11 cellular contexts compared by ENCODE assay signal in the genomic region with DNA sequence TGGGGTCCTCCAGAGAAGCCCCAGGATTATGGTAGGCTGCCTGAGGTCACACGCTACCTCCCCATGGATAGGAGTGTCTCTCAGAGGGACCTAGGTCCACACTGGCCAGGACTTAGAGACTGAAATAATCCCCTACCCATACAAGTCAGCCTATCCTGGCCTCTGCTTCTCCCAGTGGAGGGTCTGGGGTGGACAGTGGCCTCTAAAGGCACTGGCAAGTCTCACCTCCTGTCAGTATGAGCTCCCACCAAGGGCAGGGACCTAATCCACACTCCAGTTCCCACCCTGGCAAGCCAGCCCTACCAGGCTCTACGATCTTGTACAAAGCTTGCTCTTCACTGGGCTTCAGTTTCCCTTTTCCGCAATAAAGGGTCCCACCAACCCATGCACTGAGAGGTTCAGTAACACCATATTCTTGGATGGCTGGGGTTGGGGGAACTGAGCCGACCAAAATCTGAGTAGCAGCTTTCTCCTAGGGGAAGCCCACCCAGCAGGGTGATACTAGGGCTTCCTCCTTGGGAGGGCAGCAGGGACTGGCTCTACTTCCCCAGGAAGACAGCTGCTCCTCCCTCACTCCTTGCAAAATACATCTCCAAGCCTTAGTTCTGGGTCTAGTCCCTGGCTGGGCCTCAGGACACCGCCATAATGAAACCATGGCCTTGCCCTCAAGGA. TPM values are rescaled to one million over a fixed set of nuclear protein-coding genes. Genes with fewer than 3 reads are reported as not detected.
DNase-seq lines count a peak whose midpoint lies in the region; ATAC-seq and TF ChIP-seq lines count a peak whose summit lies in the region.
"Had no signal": no experiment of that assay in that cellular context is flagged by ENCODE, and none has a peak within 500 bp of the region (broad histone marks: within the 10 kb centered on the region; RNA-seq: fewer than 3 reads in every experiment).

No MANE protein-coding gene starts in this region.

- TF ChIP-seq POLR2A in breast epithelium (IDR thresholded peaks at IDR 0.05) = no peak
- no peak for TF ChIP-seq POLR2A in transverse colon (IDR thresholded peaks at IDR 0.05)

- no peak for DNase-seq in breast epithelium (ENCODE audit: low spot score in 2 of 2)
- no peak for DNase-seq in MCF 10A (ENCODE audit: unreplicated experiment)
- no peak for DNase-seq in transverse colon
- DNase-seq in COLO668 (lab: John Stamatoyannopoulos, UW; ENCODE audit: unreplicated experiment) = no peak
- no peak for DNase-seq in SW480 (ENCODE audit: low spot score)
- DNase-seq: NCI-H1092; NCI-H82; stimulated activated CD4-positive, alpha-beta T cell treated with anti-CD3 and anti-CD28 coated beads, Interleukin-2, amount 100 ng/mL, for 24 hours had no signal

- peaks cover 26% of the 10 kb centered on the region for H3K4me1 Mint-ChIP-seq in MCF 10A (ENCODE audit: insufficient read depth, unreplicated experiment)
- peaks cover 24% of the 10 kb centered on the region for H3K4me1 Mint-ChIP-seq in activated T-helper 17 cell treated with anti-CD3 and anti-CD28 coated beads, Interleukin-2, amount 50 U/mL, for 72 hours

- WGBS in transverse colon (ENCODE audit: low coverage in 1 of 2), 2 donors = 83% methylated on average over 5 of the region's 5 CpGs; no CpG with 5 or more reads in 1 of the 2 donors

- H3K9me3 ChIP-seq in breast epithelium = no peaks in the 10 kb centered on the region
- H3K9me3 ChIP-seq in mucosa of stomach (ENCODE audit: control insufficient read depth, low read length) = no peaks in the 10 kb centered on the region
- no peaks in the 10 kb centered on the region for H3K9me3 ChIP-seq in transverse colon

- POLR2A ChIA-PET in MCF 10A (lab: Yijun Ruan, JAX) = interaction anchor here (0.6 to 5.3 kb wide), 3 partner anchors 8 to 145 kb away, joined by 3 to 48 read pairs (median 3); partner anchors contain the start of genes C3orf18 and HEMK1

- no TSS peak for BruUV-seq in MCF 10A (replicated peaks; lab: Mats Ljungman, UMichigan)

- peaks cover 20 to 59% of the 10 kb centered on the region in 2 donors for H3K4me1 ChIP-seq in breast epithelium
- H3K4me1 ChIP-seq in mucosa of stomach (ENCODE audit: control insufficient read depth, insufficient read depth, low read length) = peaks cover 34% of the 10 kb centered on the region
- H3K4me1 ChIP-seq in transverse colon = peaks cover 13 to 77% (median 45%) of the 10 kb centered on the region in 4 donors

- no peak for ATAC-seq in activated T-helper 17 cell treated with anti-CD3 and anti-CD28 coated beads, Interleukin-2, amount 50 U/mL, for 72 hours (replicated peaks)
- no peak for ATAC-seq in GM18520 (IDR thresholded peaks at IDR 0.05; ENCODE audit: unreplicated experiment)

- TF ChIP-seq EP300 in transverse colon (IDR thresholded peaks at IDR 0.05; ENCODE audit: low read depth) = no peak

- in situ Hi-C loops in transverse colon (cut with MboI; ENCODE audit: low pct_ligation_motif_present in 1 of 4, low pct_unique_long_range_greater_than_20kb in 1 of 4, low sequenced_read_pairs in 3 of 4) = loop anchor here in 2 of 4 donors (25.0 kb wide), 1 partner anchor 778 kb away; the partner anchor contains the start of genes MANF (in 2 of the 2) and RBM15B (in 2 of the 2)

- no peak overlapping the region for H3K27ac Mint-ChIP-seq in MCF 10A (ENCODE audit: low read depth, unreplicated experiment)
- H3K27ac Mint-ChIP-seq in activated T-helper 17 cell treated with anti-CD3 and anti-CD28 coated beads, Interleukin-2, amount 50 U/mL, for 72 hours = peak overlapping the region; percentile 100

- no peaks in the 10 kb centered on the region for H3K27me3 ChIP-seq in breast epithelium
- no peaks in the 10 kb centered on the region for H3K27me3 ChIP-seq in mucosa of stomach (ENCODE audit: control insufficient read depth, insufficient read depth, low read length)
- H3K27me3 ChIP-seq in transverse colon = no peaks in the 10 kb centered on the region

- no peaks in the 10 kb centered on the region for H3K9me3 Mint-ChIP-seq in MCF 10A (ENCODE audit: unreplicated experiment)
- no peaks in the 10 kb centered on the region for H3K9me3 Mint-ChIP-seq in activated T-helper 17 cell treated with anti-CD3 and anti-CD28 coated beads, Interleukin-2, amount 50 U/mL, for 72 hours

- H3K27ac ChIP-seq in breast epithelium = peak overlapping the region; percentile 98 to 99
- peak overlapping the region; percentile 92 to 96 (median 94) for H3K27ac ChIP-seq in transverse colon

- H3K4me3 ChIP-seq in breast epithelium = peak overlapping the region; percentile 61 to 95 (median 76)
- no peak overlapping the region for H3K4me3 ChIP-seq in mucosa of stomach (ENCODE audit: low read length)
- peak overlapping the region in 1 of 4 donors; percentile 75 for H3K4me3 ChIP-seq in transverse colon

- H3K36me3 ChIP-seq in breast epithelium (no peaks in the 10 kb centered on the region), mucosa of stomach (ENCODE audit: control insufficient read depth, insufficient read depth, low read length) (no peaks in the 10 kb centered on the region), transverse colon (peaks cover 0 to 7% (median 0%) of the 10 kb centered on the region in 4 donors)

- intact Hi-C loops in breast epithelium (cut with DNase I; ENCODE audit: low total_unique reads) = no loop called here
- intact Hi-C loops in MCF 10A (cut with micrococcal nuclease) = no loop called here
- intact Hi-C loops in transverse colon (cut with DNase I; ENCODE audit: low total_unique reads) = no loop called here

- no peak overlapping the region for H3K4me3 Mint-ChIP-seq in MCF 10A (ENCODE audit: unreplicated experiment)
- peak overlapping the region; percentile 97 for H3K4me3 Mint-ChIP-seq in activated T-helper 17 cell treated with anti-CD3 and anti-CD28 coated beads, Interleukin-2, amount 50 U/mL, for 72 hours

- H3K9ac ChIP-seq in mucosa of stomach (ENCODE audit: low read length) = peak overlapping the region; percentile 31

- H3K27me3 Mint-ChIP-seq in MCF 10A (ENCODE audit: insufficient read depth, unreplicated experiment) = no peaks in the 10 kb centered on the region
- H3K27me3 Mint-ChIP-seq in activated T-helper 17 cell treated with anti-CD3 and anti-CD28 coated beads, Interleukin-2, amount 50 U/mL, for 72 hours = no peaks in the 10 kb centered on the region

- no peak for TF ChIP-seq CTCF in breast epithelium (IDR thresholded peaks at IDR 0.05)
- TF ChIP-seq CTCF in MCF 10A (IDR thresholded peaks at IDR 0.05; ENCODE audit: unreplicated experiment) = no peak
- TF ChIP-seq CTCF in transverse colon (IDR thresholded peaks at IDR 0.05) = no peak

- peaks cover 5% of the 10 kb centered on the region for H3K36me3 Mint-ChIP-seq in MCF 10A (ENCODE audit: insufficient read depth, unreplicated experiment)
- peaks cover 100% of the 10 kb centered on the region for H3K36me3 Mint-ChIP-seq in activated T-helper 17 cell treated with anti-CD3 and anti-CD28 coated beads, Interleukin-2, amount 50 U/mL, for 72 hours (ENCODE audit: low read depth)

- CTCF ChIA-PET in MCF 10A (lab: Yijun Ruan, JAX) = interaction anchor here (0.6 to 13.5 kb wide), 6 partner anchors 37 to 780 kb away, joined by 3 to 397 read pairs (median 4); partner anchors contain the start of genes C3orf18 and HEMK1

RNA-seq across cellular contexts. Expression of gene CISH, which starts 2.4 kb away (rescaled TPM):
- 10 to 100 TPM in 2 of 3 donors, 1 to 10 TPM in 1; 5.4 to 29.6 (median 17.4) TPM for total RNA-seq in breast epithelium
- 0.26 and 0.59 TPM in 2 replicates for total RNA-seq in MCF 10A (2022)
- 100 to 1,000 TPM; 204 to 327 TPM for total RNA-seq in activated T-helper 17 cell treated with anti-CD3 and anti-CD28 coated beads, Interleukin-2, amount 50 U/mL, for 72 hours
- 10 to 100 TPM in 2 of 4 donors, 1 to 10 TPM in 2; 3.0 to 15.9 (median 9.2) TPM for total RNA-seq in transverse colon

RNA-seq across cellular contexts. Expression of gene MAPKAPK3, which starts 7.7 kb away (rescaled TPM):
- total RNA-seq in breast epithelium (10 to 100 TPM; 30.4 to 38.4 (median 30.8) TPM), MCF 10A (2022) (53.9 and 54.4 TPM in 2 replicates), transverse colon (10 to 100 TPM; 21.3 to 37.8 (median 26.9) TPM)
- total RNA-seq in activated T-helper 17 cell treated with anti-CD3 and anti-CD28 coated beads, Interleukin-2, amount 50 U/mL, for 72 hours = 100 to 1,000 TPM in 1 of 2 donors, 10 to 100 TPM in 1; 99.8 to 131 TPM

RNA-seq across cellular contexts. Expression of gene HEMK1, which starts 39.9 kb away (rescaled TPM):
- total RNA-seq in breast epithelium (10 to 100 TPM in 1 of 3 donors, 1 to 10 TPM in 2; 6.1 to 10.7 (median 9.2) TPM), MCF 10A (2022) (19.9 and 23.8 TPM in 2 replicates), transverse colon (10 to 100 TPM in 1 of 4 donors, 1 to 10 TPM in 3; 7.3 to 11.6 (median 7.9) TPM)
- 10 to 100 TPM; 47.5 to 99.2 TPM for total RNA-seq in activated T-helper 17 cell treated with anti-CD3 and anti-CD28 coated beads, Interleukin-2, amount 50 U/mL, for 72 hours

RNA-seq across cellular contexts. Expression of gene C3orf18, which starts 41.7 kb away (rescaled TPM):
- total RNA-seq in breast epithelium (10 to 100 TPM; 10.7 to 16.8 (median 15.1) TPM), MCF 10A (2022) (1.3 and 1.9 TPM in 2 replicates), transverse colon (10 to 100 TPM in 1 of 4 donors, 1 to 10 TPM in 3; 1.9 to 10.2 (median 4.3) TPM)
- 10 to 100 TPM; 17.3 to 50.8 TPM for total RNA-seq in activated T-helper 17 cell treated with anti-CD3 and anti-CD28 coated beads, Interleukin-2, amount 50 U/mL, for 72 hours

Comparison
In these comparisons a context has a peak if more than half of its experiments do, and no peak if none do; other contexts are left out.
1. RNA of gene CISH, which starts 2.4 kb away (total RNA-seq): 204 to 327 TPM in activated T-helper 17 cell treated with anti-CD3 and anti-CD28 coated beads, Interleukin-2, amount 50 U/mL, for 72 hours; 5.4 to 29.6 TPM in breast epithelium, 3.0 to 15.9 TPM in transverse colon and 0.26 to 0.59 TPM in MCF 10A; every median in the first group is over 4 times any median in the second.